In genomic region chr4:17324431-17324830, GRCh38 we compare ENCODE assay signal across 8 cellular contexts.
A peak's percentile ranks its signal among the peaks of the same experiment; 100 is the strongest.
DNase-seq lines count a peak whose midpoint lies in the region; ATAC-seq and TF ChIP-seq lines count a peak whose summit lies in the region.

No MANE protein-coding gene starts in this region.

- 8 to 10% (median 8%) methylated on average over 11 of the region's 11 CpGs for WGBS in psoas muscle, 3 donors

- TF ChIP-seq CTCF in GM13976 (IDR thresholded peaks at IDR 0.05; ENCODE audit: borderline replicate concordance, control extremely low read depth, extremely low read depth, insufficient read depth, missing control alignments) (peak; percentile 46), fibroblast of villous mesenchyme (IDR thresholded peaks at IDR 0.05; ENCODE audit: insufficient read depth, low read depth, low read length) (peak; percentile 73), psoas muscle (IDR thresholded peaks at IDR 0.05) (peak; percentile 41)

- intact Hi-C loops in psoas muscle (cut with DNase I) = loop anchor here in 1 of 2 donors (10.0 kb wide), 1 partner anchor 1030 kb away; no protein-coding TSS in a partner anchor

- no peak overlapping the region for H3K4me3 ChIP-seq in fibroblast of villous mesenchyme (ENCODE audit: low read depth, low read length)
- H3K4me3 ChIP-seq in psoas muscle = no peak overlapping the region

- peaks cover 0 to 2% (median 0%) of the 10 kb centered on the region in 3 donors for H3K27me3 ChIP-seq in psoas muscle (ENCODE audit: insufficient read depth in 3 of 3, low read length in 2 of 3)

- no peaks in the 10 kb centered on the region for H3K36me3 ChIP-seq in psoas muscle (ENCODE audit: insufficient read depth in 1 of 2, low read depth in 1 of 2)

- DNase-seq in A172 (ENCODE audit: low spot score) (peak; percentile 4), GM13976 (ENCODE audit: low spot score) (peak; percentile 25), NCI-H82 treated with DMSO at 0.1 percent for 48 hours (lab: John Stamatoyannopoulos, UW; ENCODE audit: unreplicated experiment) (peak; percentile 2), fibroblast of villous mesenchyme (ENCODE audit: low read depth) (peak; percentile 60), psoas muscle (peak in 1 of 2 donors; percentile 16)
- peak; percentile 60 for DNase-seq in activated T-cell treated with anti-CD3 and anti-CD28 coated beads, Interleukin-2, amount 50 U/mL, for 48 hours

- H3K9me3 ChIP-seq in psoas muscle = no peaks in the 10 kb centered on the region

- in situ Hi-C loops in GM13976 (cut with MboI; ENCODE audit: low sequenced_read_pairs, unreplicated experiment) = no loop called here

- H3K4me1 ChIP-seq in psoas muscle = peaks cover 3% of the 10 kb centered on the region

- ATAC-seq in psoas muscle = no peak
- no peak for ATAC-seq in HG02870 (IDR thresholded peaks at IDR 0.05; ENCODE audit: unreplicated experiment)
- ATAC-seq in GM19452 (IDR thresholded peaks at IDR 0.05; ENCODE audit: unreplicated experiment) = no peak

- no peak overlapping the region for H3K27ac ChIP-seq in psoas muscle
